In the genomic region with DNA sequence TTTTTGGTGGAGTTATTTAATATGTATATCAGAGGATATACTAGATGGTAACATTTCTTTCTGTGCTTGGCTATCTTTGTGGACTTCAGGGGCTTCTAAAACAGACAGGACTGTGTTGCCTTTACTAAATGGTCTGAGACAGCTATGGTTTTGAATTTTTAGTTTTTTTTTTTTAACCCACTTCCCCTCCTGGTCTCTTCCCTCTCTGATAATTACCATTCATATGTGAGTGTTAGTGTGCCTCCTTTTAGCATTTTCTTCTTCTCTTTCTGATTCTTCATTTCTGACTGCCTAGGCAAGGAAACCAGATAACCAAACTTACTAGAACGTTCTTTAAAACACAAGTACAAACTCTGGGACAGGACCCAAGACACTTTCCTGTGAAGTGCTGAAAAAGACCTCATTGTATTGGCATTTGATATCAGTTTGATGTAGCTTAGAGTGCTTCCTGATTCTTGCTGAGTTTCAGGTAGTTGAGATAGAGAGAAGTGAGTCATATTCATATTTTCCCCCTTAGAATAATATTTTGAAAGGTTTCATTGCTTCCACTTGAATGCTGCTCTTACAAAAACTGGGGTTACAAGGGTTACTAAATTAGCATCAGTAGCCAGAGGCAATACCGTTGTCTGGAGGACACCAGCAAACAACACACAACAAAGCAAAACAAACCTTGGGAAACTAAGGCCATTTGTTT, we compare ENCODE assay signal across 9 cellular contexts. TPM values are rescaled to one million over a fixed set of nuclear protein-coding genes. Genes with fewer than 3 reads are reported as not detected.
DNase-seq lines count a peak whose midpoint lies in the region; ATAC-seq and TF ChIP-seq lines count a peak whose summit lies in the region.
"Had no signal": no experiment of that assay in that cellular context is flagged by ENCODE, and none has a peak within 500 bp of the region (broad histone marks: within the 10 kb centered on the region; RNA-seq: fewer than 3 reads in every experiment).

No MANE protein-coding gene starts in this region.

- no peak for TF ChIP-seq CTCF in CD4-positive, alpha-beta T cell (IDR thresholded peaks at IDR 0.05)
- TF ChIP-seq CTCF in glutamatergic neuron (IDR thresholded peaks at IDR 0.05; ENCODE audit: partially characterized antibody, unreplicated experiment) = no peak

- H3K9me3 Mint-ChIP-seq in memory B cell (peaks cover 3% of the 10 kb centered on the region), glutamatergic neuron (ENCODE audit: unreplicated experiment) (no peaks in the 10 kb centered on the region)
- H3K9me3 Mint-ChIP-seq in CD4-positive, alpha-beta T cell = peaks cover 2% of the 10 kb centered on the region

- H3K36me3 Mint-ChIP-seq in T-helper 17 cell (ENCODE audit: low read depth) (peaks cover 5% of the 10 kb centered on the region), memory B cell (peaks cover 33% of the 10 kb centered on the region), glutamatergic neuron (ENCODE audit: unreplicated experiment) (peaks cover 15% of the 10 kb centered on the region)
- H3K36me3 Mint-ChIP-seq in CD4-positive, alpha-beta T cell (ENCODE audit: low read depth) = peaks cover 94% of the 10 kb centered on the region

- CTCF ChIA-PET in CD4-positive, alpha-beta T cell (lab: Charles Lee) = no interaction called here

- H3K4me1 Mint-ChIP-seq in T-helper 17 cell = peaks cover 2% of the 10 kb centered on the region
- H3K4me1 Mint-ChIP-seq in memory B cell = peaks cover 5% of the 10 kb centered on the region
- H3K4me1 Mint-ChIP-seq in CD4-positive, alpha-beta T cell (ENCODE audit: low read depth) = no peaks in the 10 kb centered on the region
- no peaks in the 10 kb centered on the region for H3K4me1 Mint-ChIP-seq in glutamatergic neuron (ENCODE audit: low read depth, unreplicated experiment)

- H3K27ac Mint-ChIP-seq in T-helper 17 cell (peak overlapping the region; percentile 0), memory B cell (peak overlapping the region; percentile 18), glutamatergic neuron (ENCODE audit: unreplicated experiment) (no peak overlapping the region)
- H3K27ac Mint-ChIP-seq in CD4-positive, alpha-beta T cell = no peak overlapping the region

- WGBS in aorta, 2 donors = 12 to 14% methylated on average over 2 of the region's 2 CpGs

- intact Hi-C loops in CD4-positive, alpha-beta T cell (cut with DNase I, micrococcal nuclease) = no loop called here
- intact Hi-C loops in aorta (cut with DNase I) = no loop called here

- peaks cover 0 to 10% of the 10 kb centered on the region in 2 donors for H3K36me3 ChIP-seq in aorta (ENCODE audit: control insufficient read depth in 1 of 2, insufficient read depth in 2 of 2, low read length in 1 of 2)

- no peak overlapping the region for H3K27ac ChIP-seq in CD4-positive, alpha-beta T cell (ENCODE audit: low read depth, low read length)
- H3K27ac ChIP-seq in aorta (ENCODE audit: low read depth in 1 of 2, low read length in 2 of 2) = no peak overlapping the region

- no peaks in the 10 kb centered on the region for H3K27me3 Mint-ChIP-seq in T-helper 17 cell
- no peaks in the 10 kb centered on the region for H3K27me3 Mint-ChIP-seq in memory B cell
- H3K27me3 Mint-ChIP-seq in CD4-positive, alpha-beta T cell = no peaks in the 10 kb centered on the region
- peaks cover 1% of the 10 kb centered on the region for H3K27me3 Mint-ChIP-seq in glutamatergic neuron (ENCODE audit: unreplicated experiment)

- H3K4me3 ChIP-seq in aorta (ENCODE audit: low read length in 2 of 2) = no peak overlapping the region

- H3K4me1 ChIP-seq in aorta (ENCODE audit: control insufficient read depth in 1 of 2, insufficient read depth in 2 of 2, low read length in 2 of 2) = no peaks in the 10 kb centered on the region

- DNase-seq in T-helper 17 cell (no peak), memory B cell (ENCODE audit: low spot score in 2 of 2) (no peak), aorta (no peak), D341Med (ENCODE audit: low spot score) (no peak), glutamatergic neuron (no peak)
- no peak for DNase-seq in CD4-positive, alpha-beta T cell
- DNase-seq: NCI-H1694 treated with DMSO at 0.1 percent for 48 hours had no signal

- ATAC-seq in GM18861 (IDR thresholded peaks at IDR 0.05; ENCODE audit: unreplicated experiment) = peak; percentile 68
- ATAC-seq in HG02588 (IDR thresholded peaks at IDR 0.05; ENCODE audit: unreplicated experiment) = peak; percentile 49
- no peak for ATAC-seq in T-helper 17 cell
- no peak for ATAC-seq in memory B cell (ENCODE audit: low read depth)
- ATAC-seq in CD4-positive, alpha-beta T cell (ENCODE audit: poor library complexity) = no peak
- no peak for ATAC-seq in aorta (ENCODE audit: low FRiP score)

- H3K9me3 ChIP-seq in T-helper 17 cell (ENCODE audit: control insufficient read depth, low read length, poor library complexity, severe bottlenecking) (peaks cover 2% of the 10 kb centered on the region), aorta (ENCODE audit: control insufficient read depth, low read length) (no peaks in the 10 kb centered on the region)
- peaks cover 3% of the 10 kb centered on the region for H3K9me3 ChIP-seq in CD4-positive, alpha-beta T cell (ENCODE audit: control insufficient read depth, low read length)

- H3K27me3 ChIP-seq in CD4-positive, alpha-beta T cell (ENCODE audit: control insufficient read depth, insufficient read depth, low read length) = no peaks in the 10 kb centered on the region
- no peaks in the 10 kb centered on the region for H3K27me3 ChIP-seq in aorta (ENCODE audit: control insufficient read depth in 1 of 2, insufficient read depth in 2 of 2, low read length in 1 of 2)

- POLR2A ChIA-PET in CD4-positive, alpha-beta T cell (lab: Charles Lee) = no interaction called here

- no peak overlapping the region for H3K4me3 Mint-ChIP-seq in T-helper 17 cell
- no peak overlapping the region for H3K4me3 Mint-ChIP-seq in memory B cell
- no peak overlapping the region for H3K4me3 Mint-ChIP-seq in CD4-positive, alpha-beta T cell
- H3K4me3 Mint-ChIP-seq in glutamatergic neuron (ENCODE audit: unreplicated experiment) = no peak overlapping the region

RNA-seq across cellular contexts. Expression of a gene that starts 52.7 kb away (rescaled TPM):
- 10 to 100 TPM; 66.7 to 78.6 TPM for total RNA-seq in T-helper 17 cell
- 10 to 100 TPM; 82.0 to 82.9 TPM for total RNA-seq in CD4-positive, alpha-beta T cell
- total RNA-seq in aorta = 100 to 1,000 TPM; 109 to 136 TPM
- 10 to 100 TPM; 26.9 to 36.2 TPM for polyA plus RNA-seq in aorta
- 121 TPM for total RNA-seq in glutamatergic neuron (ENCODE audit: unreplicated experiment)

Comparison
In these comparisons a context has a peak if more than half of its experiments do, and no peak if none do; other contexts are left out.
1. ATAC-seq: peak in GM18861 (single experiment) and HG02588 (single experiment); none in T-helper 17 cell (single experiment), memory B cell (single experiment), CD4-positive, alpha-beta T cell (single experiment) and aorta (single experiment).
2. H3K27ac Mint-ChIP-seq: peak in T-helper 17 cell (single experiment) and memory B cell (single experiment); none in CD4-positive, alpha-beta T cell (single experiment) and glutamatergic neuron (single experiment).